8 cellular contexts compared by ENCODE assay signal in the genomic region with DNA sequence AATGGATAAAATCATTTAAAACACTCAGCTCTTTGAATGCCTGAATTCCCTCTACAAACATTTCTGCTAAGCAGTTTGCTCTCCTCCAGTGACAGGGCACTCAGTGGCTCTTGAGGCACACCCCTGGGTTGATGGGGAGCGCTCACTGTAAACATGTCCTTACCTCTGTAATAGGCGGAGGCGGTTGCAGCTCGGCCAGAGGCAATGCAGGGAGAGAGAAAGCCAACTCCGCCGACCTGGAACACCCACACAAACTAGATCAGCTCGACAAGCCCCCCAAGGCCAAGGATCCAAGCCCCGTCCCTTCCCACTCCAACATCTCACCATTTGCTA. TPM values are rescaled to one million over a fixed set of nuclear protein-coding genes. Genes with fewer than 3 reads are reported as not detected.
A peak's percentile ranks its signal among the peaks of the same experiment; 100 is the strongest.
DNase-seq lines count a peak whose midpoint lies in the region; ATAC-seq and TF ChIP-seq lines count a peak whose summit lies in the region.

No MANE protein-coding gene starts in this region.

- no peaks in the 10 kb centered on the region for H3K27me3 ChIP-seq in left ventricle myocardium inferior (ENCODE audit: low read depth)

- ATAC-seq in HG03095 (IDR thresholded peaks at IDR 0.05; ENCODE audit: unreplicated experiment), result peak; percentile 16
- ATAC-seq in activated CD8-positive, alpha-beta T cell treated with anti-CD3 and anti-CD28 coated beads for 36 hours, result peak; percentile 29

- TF ChIP-seq CTCF in activated CD8-positive, alpha-beta T cell treated with anti-CD3 and anti-CD28 coated beads for 36 hours (IDR thresholded peaks at IDR 0.05), result no peak
- no peak for TF ChIP-seq CTCF in left ventricle myocardium inferior (IDR thresholded peaks at IDR 0.05; ENCODE audit: borderline replicate concordance)

- H3K9me3 ChIP-seq in left ventricle myocardium inferior (replicated peaks), result no peaks in the 10 kb centered on the region

- peak in 2 of 3 experiments; percentile 1 to 10 for DNase-seq in stimulated activated CD4-positive, alpha-beta T cell treated with anti-CD3 and anti-CD28 coated beads, TNF-alpha, amount 100 ng/mL, for 24 hours (ENCODE audit: low read depth in 3 of 3)
- DNase-seq in stimulated activated CD4-positive, alpha-beta T cell treated with anti-CD3 and anti-CD28 coated beads, Interleukin-4, amount 100 ng/mL, for 24 hours, result no peak
- DNase-seq in activated CD8-positive, alpha-beta T cell treated with anti-CD3 and anti-CD28 coated beads for 36 hours, result no peak
- no peak for DNase-seq in left ventricle myocardium inferior
- DNase-seq in skeletal muscle cell (ENCODE audit: low read depth), result no peak
- DNase-seq in NCI-H510A treated with DMSO at 0.1 percent for 48 hours (lab: John Stamatoyannopoulos, UW), result no peak
- no peak for DNase-seq in NOMO-1 treated with DMSO at 0.1 percent for 48 hours (lab: John Stamatoyannopoulos, UW; ENCODE audit: unreplicated experiment)

- peak overlapping the region; percentile 98 for H3K27ac Mint-ChIP-seq in activated CD8-positive, alpha-beta T cell treated with anti-CD3 and anti-CD28 coated beads for 36 hours

- POLR2A ChIA-PET in activated CD8-positive, alpha-beta T cell treated with anti-CD3 and anti-CD28 coated beads for 36 hours (lab: Charles Lee), result interaction anchor here (0.8 to 1.5 kb wide), 10 partner anchors 12 to 140 kb away, joined by 3 to 5 read pairs (median 3); no protein-coding TSS in a partner anchor

- no peaks in the 10 kb centered on the region for H3K27me3 Mint-ChIP-seq in activated CD8-positive, alpha-beta T cell treated with anti-CD3 and anti-CD28 coated beads for 36 hours

- peaks cover 20% of the 10 kb centered on the region for H3K4me1 Mint-ChIP-seq in activated CD8-positive, alpha-beta T cell treated with anti-CD3 and anti-CD28 coated beads for 36 hours (ENCODE audit: low read depth)

- H3K4me1 ChIP-seq in left ventricle myocardium inferior, result peaks cover 33% of the 10 kb centered on the region

- H3K4me3 Mint-ChIP-seq in activated CD8-positive, alpha-beta T cell treated with anti-CD3 and anti-CD28 coated beads for 36 hours, result peak overlapping the region; percentile 94

- H3K36me3 Mint-ChIP-seq in activated CD8-positive, alpha-beta T cell treated with anti-CD3 and anti-CD28 coated beads for 36 hours (ENCODE audit: low read depth), result peaks cover 15% of the 10 kb centered on the region

- peak overlapping the region; percentile 81 for H3K27ac ChIP-seq in left ventricle myocardium inferior (replicated peaks)

- intact Hi-C loops in activated CD8-positive, alpha-beta T cell treated with anti-CD3 and anti-CD28 coated beads for 36 hours (cut with micrococcal nuclease), result loop anchor here (10.0 kb wide), 1 partner anchor 122 kb away; a partner anchor contains a TSS
- intact Hi-C loops in left ventricle myocardium inferior (cut with micrococcal nuclease), result no loop called here

- H3K36me3 ChIP-seq in left ventricle myocardium inferior, result peaks cover 14% of the 10 kb centered on the region

- H3K4me3 ChIP-seq in left ventricle myocardium inferior, result peak overlapping the region; percentile 98
- H3K4me3 ChIP-seq in skeletal muscle cell (ENCODE audit: low read depth, low read length), result peak overlapping the region; percentile 100

- H3K9me3 Mint-ChIP-seq in activated CD8-positive, alpha-beta T cell treated with anti-CD3 and anti-CD28 coated beads for 36 hours, result no peaks in the 10 kb centered on the region

- CTCF ChIA-PET in activated CD8-positive, alpha-beta T cell treated with anti-CD3 and anti-CD28 coated beads for 36 hours (lab: Charles Lee), result interaction anchor here (1.0 to 4.4 kb wide), 5 partner anchors 9 to 291 kb away, joined by 3 to 36 read pairs (median 5); a partner anchor contains a TSS

RNA-seq across cellular contexts. Expression of a gene that starts 0.3 kb away (rescaled TPM):
- total RNA-seq in activated CD8-positive, alpha-beta T cell treated with anti-CD3 and anti-CD28 coated beads for 36 hours, result 10 to 100 TPM; 40.4 to 43.8 TPM
- total RNA-seq in left ventricle myocardium inferior, result 20.2 TPM

RNA-seq across cellular contexts. Expression of a gene that starts 33.9 kb away (rescaled TPM):
- total RNA-seq in activated CD8-positive, alpha-beta T cell treated with anti-CD3 and anti-CD28 coated beads for 36 hours, result 10 to 100 TPM; 50.7 to 51.4 TPM
- 0.77 TPM for total RNA-seq in left ventricle myocardium inferior

RNA-seq across cellular contexts. Expression of a gene that starts 34.4 kb away (rescaled TPM):
- total RNA-seq in activated CD8-positive, alpha-beta T cell treated with anti-CD3 and anti-CD28 coated beads for 36 hours, result 10 to 100 TPM; 42.0 to 46.3 TPM
- 27.4 TPM for total RNA-seq in left ventricle myocardium inferior

Comparison
In these comparisons a context has a peak if more than half of its experiments do, and no peak if none do; other contexts are left out.
1. DNase-seq: peak in stimulated activated CD4-positive, alpha-beta T cell treated with anti-CD3 and anti-CD28 coated beads, TNF-alpha, amount 100 ng/mL, for 24 hours (2 of 3); none in stimulated activated CD4-positive, alpha-beta T cell treated with anti-CD3 and anti-CD28 coated beads, Interleukin-4, amount 100 ng/mL, for 24 hours (single experiment), activated CD8-positive, alpha-beta T cell treated with anti-CD3 and anti-CD28 coated beads for 36 hours (single experiment), left ventricle myocardium inferior (single experiment), skeletal muscle cell (single experiment), NCI-H510A treated with DMSO at 0.1 percent for 48 hours (single experiment) and NOMO-1 treated with DMSO at 0.1 percent for 48 hours (single experiment).
2. RNA of a gene that starts 33.9 kb away (total RNA-seq): 50.7 to 51.4 TPM in activated CD8-positive, alpha-beta T cell treated with anti-CD3 and anti-CD28 coated beads for 36 hours; 0.77 TPM in left ventricle myocardium inferior (single experiment); every median in the first group is over 10 times any median in the second.